In the genomic region with DNA sequence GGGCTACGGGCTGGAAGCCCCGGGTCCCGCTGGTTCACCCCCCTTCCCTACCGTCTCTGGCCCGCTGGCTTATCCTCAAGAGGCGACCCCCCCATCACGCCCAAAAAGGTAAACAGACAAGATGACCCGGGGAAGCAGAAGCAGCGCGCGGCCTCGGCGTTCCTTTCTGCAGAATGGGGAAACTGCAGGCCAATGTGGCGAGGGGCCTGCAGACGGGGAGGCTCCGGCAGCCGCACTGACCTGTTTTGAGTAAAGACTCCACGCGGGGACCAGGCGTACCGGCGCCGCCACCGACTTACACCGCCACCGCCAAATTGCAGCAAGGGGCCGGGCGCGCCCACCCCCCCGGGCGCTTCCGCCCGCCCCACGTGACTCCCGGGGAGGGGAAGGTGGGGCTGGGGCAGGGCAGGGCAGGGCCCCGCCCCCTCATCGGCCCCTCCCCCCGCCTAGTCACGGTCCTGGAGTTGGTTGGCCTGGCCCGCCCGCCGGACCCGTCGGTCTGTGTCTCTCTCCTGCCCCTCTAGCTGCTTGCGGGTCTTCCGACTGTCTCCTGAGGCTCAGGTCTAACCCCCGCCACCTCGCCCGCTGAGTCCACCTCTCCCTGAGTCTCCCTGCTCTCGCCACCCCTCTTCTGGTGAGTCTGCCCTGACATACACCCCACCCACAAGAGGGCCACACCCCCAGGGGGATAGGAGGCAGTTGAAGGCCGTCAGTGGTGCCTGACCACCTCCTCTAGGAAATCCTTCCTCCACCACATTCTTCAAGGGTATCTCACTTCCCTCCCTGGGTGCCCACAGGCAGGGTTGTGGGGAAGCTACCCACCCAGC, we compare ENCODE assay signal across 8 cellular contexts. TPM values are rescaled to one million over a fixed set of nuclear protein-coding genes. Genes with fewer than 3 reads are reported as not detected.
DNase-seq lines count a peak whose midpoint lies in the region; ATAC-seq and TF ChIP-seq lines count a peak whose summit lies in the region.

Gene ARAP1, minus strand, starts transcription at position 321 of the 827 bp plus-strand sequence. CDS start 25,280 bp downstream, outside the sequence.

- CTCF ChIA-PET in A673 (lab: Charles Lee): no interaction called here

- H3F3A ChIP-seq in OCI-LY1 (ENCODE audit: insufficient read depth, low read length): no peaks in the 10 kb centered on the region

- no peaks in the 10 kb centered on the region for H3K79me2 ChIP-seq in OCI-LY1 (ENCODE audit: insufficient read depth, low read length)

- peak; percentile 54 for TF ChIP-seq POLR2A in GM18526 (IDR thresholded peaks at IDR 0.05; ENCODE audit: extremely low read depth, insufficient read length)

- POLR2A ChIA-PET in A673 (lab: Charles Lee; ENCODE audit: low non-redundant PET): no interaction called here

- ATAC-seq in HG03342 (IDR thresholded peaks at IDR 0.05; ENCODE audit: unreplicated experiment): peak; percentile 66
- ATAC-seq in mucosa of descending colon: peak; percentile 93

- H3K36me3 ChIP-seq in A673 (ENCODE audit: insufficient read depth, low read length, poor library complexity, severe bottlenecking) (no peaks in the 10 kb centered on the region), OCI-LY1 (ENCODE audit: insufficient read depth, low read length) (no peaks in the 10 kb centered on the region), mucosa of descending colon (ENCODE audit: low read depth) (no peaks in the 10 kb centered on the region)

- H3K27me3 ChIP-seq in A673 (replicated peaks; ENCODE audit: insufficient read depth, low read depth, low read length, poor library complexity) (no peaks in the 10 kb centered on the region), OCI-LY1 (ENCODE audit: insufficient read depth, low read length) (no peaks in the 10 kb centered on the region; the same call in 1 of the 2 replicates)

- no peak within 1 kb of the TSS for H2AFZ ChIP-seq in OCI-LY1 (ENCODE audit: low read length)

- H3K9me3 ChIP-seq in A673 (ENCODE audit: low read depth, low read length, poor library complexity, severe bottlenecking): no peaks in the 10 kb centered on the region
- no peaks in the 10 kb centered on the region for H3K9me3 ChIP-seq in OCI-LY1 (ENCODE audit: low read length)
- H3K9me3 ChIP-seq in mucosa of descending colon: no peaks in the 10 kb centered on the region

- H3K9ac ChIP-seq in OCI-LY1 (ENCODE audit: low read length): peak within 1 kb of the TSS; percentile 84

- DNase-seq in A673 (ENCODE audit: low spot score): peak; percentile 86
- DNase-seq in activated T-cell treated with anti-CD3 and anti-CD28 coated beads for 1 hour (ENCODE audit: low read depth): peak; percentile 70
- DNase-seq in epithelial cell of prostate (ENCODE audit: low read depth, low spot score): no peak
- peak; percentile 84 to 88 (median 87) for DNase-seq in mucosa of descending colon
- DNase-seq in stimulated activated CD8-positive, alpha-beta memory T cell treated with anti-CD3 and anti-CD28 coated beads, Interleukin-4, amount 100 ng/mL, for 24 hours (ENCODE audit: low read depth): peak; percentile 66

- intact Hi-C loops in A673 (cut with micrococcal nuclease; ENCODE audit: unreplicated experiment) (no loop called here), mucosa of descending colon (cut with DNase I, micrococcal nuclease) (no loop called here)

- H3K27ac ChIP-seq in A673 (ENCODE audit: low read depth, low read length, poor library complexity, severe bottlenecking) (peak within 1 kb of the TSS; percentile 68), OCI-LY1 (ENCODE audit: low read depth, low read length, poor library complexity, severe bottlenecking) (peak within 1 kb of the TSS; percentile 34), epithelial cell of prostate (peak within 1 kb of the TSS; percentile 67)

- TF ChIP-seq CTCF in A673 (conservative IDR thresholded peaks at IDR 0.05; ENCODE audit: low read depth, low read length) (no peak), OCI-LY1 (IDR thresholded peaks at IDR 0.05; ENCODE audit: low read length) (no peak), mucosa of descending colon (IDR thresholded peaks at IDR 0.05) (no peak)

- no TSS peak for BruUV-seq in A673 (replicated peaks; lab: Mats Ljungman, UMichigan)

- peak within 1 kb of the TSS; percentile 90 for H3K4me3 ChIP-seq in A673 (ENCODE audit: low read depth, low read length, poor library complexity, severe bottlenecking)
- peak within 1 kb of the TSS; percentile 84 for H3K4me3 ChIP-seq in OCI-LY1 (ENCODE audit: low read depth, low read length, poor library complexity, severe bottlenecking)
- peak within 1 kb of the TSS; percentile 40 for H3K4me3 ChIP-seq in mucosa of descending colon

- H4K20me1 ChIP-seq in OCI-LY1 (ENCODE audit: insufficient read depth, low read length): no peaks in the 10 kb centered on the region

- peaks cover 19% of the 10 kb centered on the region for H3K4me1 ChIP-seq in A673 (ENCODE audit: insufficient read depth, low read length, poor library complexity, severe bottlenecking)
- peaks cover 20% of the 10 kb centered on the region for H3K4me1 ChIP-seq in OCI-LY1 (ENCODE audit: insufficient read depth, low read length, severe bottlenecking)
- H3K4me1 ChIP-seq in mucosa of descending colon (ENCODE audit: low read depth): peaks cover 12% of the 10 kb centered on the region

- H3K4me2 ChIP-seq in OCI-LY1 (ENCODE audit: low read length): peak within 1 kb of the TSS; percentile 73

- no peaks in the 10 kb centered on the region for H3K9me2 ChIP-seq in OCI-LY1 (ENCODE audit: low read depth, low read length)

RNA-seq across cellular contexts. Expression of gene ARAP1, which starts in this region (rescaled TPM):
- total RNA-seq in A673 (2021) (66.1 and 68.4 TPM in 2 replicates), mucosa of descending colon (10 to 100 TPM; 69.3 to 84.8 (median 84.0) TPM)

Comparison
In these comparisons a context has a peak if more than half of its experiments do, and no peak if none do; other contexts are left out.
1. H3K4me3 ChIP-seq: peak in every context shown above with its lines; median percentile 90 in A673; 84 in OCI-LY1; 40 in mucosa of descending colon.